Comparison of ENCODE assay signal across 12 cellular contexts in genomic region chr7:75783058-75783457, GRCh38. TPM values are rescaled to one million over a fixed set of nuclear protein-coding genes. Genes with fewer than 3 reads are reported as not detected.
"Had no signal": no experiment of that assay in that cellular context is flagged by ENCODE, and none has a peak within 500 bp of the region (broad histone marks: within the 10 kb centered on the region; RNA-seq: fewer than 3 reads in every experiment).

No MANE protein-coding gene starts in this region.

RNA-seq across cellular contexts. Expression of gene CCL26, which starts 11.0 kb away (rescaled TPM):
- total RNA-seq: stomach, suprapubic skin, temporal lobe, thoracic aorta, thyroid gland, transverse colon, uterus, vagina had no signal

RNA-seq across cellular contexts. Expression of gene CCL24, which starts 30.5 kb away (rescaled TPM):
- total RNA-seq: temporal lobe, testis, thoracic aorta, thyroid gland, tibial nerve, ureter, urinary bladder, uterus, vagina had no signal
- polyA plus RNA-seq: urinary bladder had no signal
